In the genomic region with DNA sequence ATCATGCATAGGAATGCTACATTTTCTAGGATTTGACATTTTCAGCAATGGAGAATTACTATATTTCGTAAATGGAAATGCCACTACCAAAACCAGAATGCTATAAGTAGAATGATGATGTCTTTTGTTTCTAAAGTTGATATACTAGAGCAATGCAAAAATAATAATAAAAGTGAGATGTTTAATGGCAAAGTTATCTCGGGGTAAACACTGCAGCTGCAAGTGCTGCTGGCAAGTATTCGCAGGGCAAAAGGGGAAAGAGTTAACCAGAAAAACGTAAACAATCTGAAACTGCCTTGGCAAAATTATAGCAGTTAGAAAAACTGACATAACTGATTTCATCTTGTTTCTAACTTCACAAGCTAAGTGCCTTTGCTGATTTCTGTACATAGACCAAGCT, we compare ENCODE assay signal across 33 cellular contexts. TPM values are rescaled to one million over a fixed set of nuclear protein-coding genes. Genes with fewer than 3 reads are reported as not detected.
"Had no signal": no experiment of that assay in that cellular context is flagged by ENCODE, and none has a peak within 500 bp of the region (broad histone marks: within the 10 kb centered on the region; RNA-seq: fewer than 3 reads in every experiment).

No MANE protein-coding gene starts in this region.

- H3K36me3 ChIP-seq: adrenal gland, ascending aorta, brain microvascular endothelial cell, breast epithelium, cardiac muscle cell had no signal

- H3K27ac ChIP-seq: adrenal gland, ascending aorta, body of pancreas, brain microvascular endothelial cell, breast epithelium, cardiac muscle cell had no signal

- H3K4me1 ChIP-seq: adrenal gland, ascending aorta, body of pancreas, breast epithelium had no signal

- DNase-seq: activated effector memory CD4-positive, alpha-beta T cell treated with Interleukin-2 at 50 U/mL for 16 hours; activated gamma-delta T cell; activated gamma-delta T cell treated with Interleukin-2 at 50 U/mL for 16 hours; activated naive CD4-positive, alpha-beta T cell; activated naive CD4-positive, alpha-beta T cell treated with anti-CD3 and anti-CD28 coated beads for 36 hours; activated naive CD4-positive, alpha-beta T cell treated with anti-CD3 and anti-CD28 coated beads, Interleukin-2, amount 10 ng/mL, durations not matched to agents 7 days and 5 days; activated naive CD4-positive, alpha-beta T cell treated with anti-CD3 and anti-CD28 coated beads, Interleukin-2, amount 50 U/mL, for 16 hours; activated naive CD4-positive, alpha-beta T cell treated with Interleukin-2 at 50 U/mL for 16 hours; activated naive CD8-positive, alpha-beta T cell treated with anti-CD3 and anti-CD28 coated beads for 36 hours; activated naive CD8-positive, alpha-beta T cell treated with anti-CD3 and anti-CD28 coated beads, Interleukin-2, amount 10 ng/mL, durations not matched to agents 7 days and 5 days; activated naive CD8-positive, alpha-beta T cell treated with anti-CD3 and anti-CD28 coated beads, Interleukin-2, amount 50 U/mL, for 24 hours; activated T-cell treated with anti-CD3 and anti-CD28 coated beads, Interleukin-2, amount 50 U/mL, for 1 hour; activated T-cell treated with anti-CD3 and anti-CD28 coated beads, Interleukin-2, amount 50 U/mL, for 24 hours; activated T-cell treated with anti-CD3 and anti-CD28 coated beads, Interleukin-2, amount 50 U/mL, for 4 hours; activated T-cell treated with anti-CD3 and anti-CD28 coated beads, Interleukin-2, amount 50 U/mL, for 48 hours; activated T-cell treated with anti-CD3 and anti-CD28 coated beads, Interleukin-2, amount 50 U/mL, for 72 hours; adrenal gland; amniotic stem cell; amygdala; anterior cingulate cortex; aorta; body of pancreas; brain microvascular endothelial cell; caudate nucleus; central memory CD4-positive, alpha-beta T cell; cerebellar nuclear complex had no signal

- H3K4me3 ChIP-seq: adrenal gland, ascending aorta, body of pancreas, breast epithelium, cardiac muscle cell had no signal

- H3K9me3 ChIP-seq: adrenal gland, ascending aorta, breast epithelium had no signal

- H3K27me3 ChIP-seq: adrenal gland, ascending aorta, body of pancreas, brain microvascular endothelial cell, breast epithelium, cardiac muscle cell had no signal

- ATAC-seq: activated naive CD4-positive, alpha-beta T cell treated with anti-CD3 and anti-CD28 coated beads, Interleukin-2, amount 50 U/mL, for 72 hours; activated naive CD8-positive, alpha-beta T cell treated with anti-CD3 and anti-CD28 coated beads, Interleukin-2, amount 50 U/mL, for 24 hours; activated T-cell treated with anti-CD3 and anti-CD28 coated beads, Interleukin-2, amount 50 U/mL, for 4 hours; activated T-cell treated with anti-CD3 and anti-CD28 coated beads, Interleukin-2, amount 50 U/mL, for 72 hours; activated T-helper 17 cell treated with anti-CD3 and anti-CD28 coated beads, Interleukin-2, amount 50 U/mL, for 72 hours; body of pancreas had no signal

RNA-seq across cellular contexts. Expression of gene FILIP1, which starts 45.5 kb away (rescaled TPM):
- total RNA-seq: activated naive CD4-positive, alpha-beta T cell treated with anti-CD3 and anti-CD28 coated beads for 36 hours; activated naive CD4-positive, alpha-beta T cell treated with anti-CD3 and anti-CD28 coated beads, Interleukin-2, amount 50 U/mL, for 72 hours; activated naive CD8-positive, alpha-beta T cell treated with anti-CD3 and anti-CD28 coated beads for 36 hours; activated naive CD8-positive, alpha-beta T cell treated with anti-CD3 and anti-CD28 coated beads, Interleukin-2, amount 10 ng/mL, durations not matched to agents 7 days and 5 days; activated T-helper 1 cell treated with anti-CD3 and anti-CD28 coated beads, Interleukin-12 subunit alpha, Interleukin-12 subunit beta, Interleukin-2, Interleukin-4 antibody, amounts not matched to agents 30 ng/mL and 10 ng/mL and 1 ng/mL, durations not matched to agents 14 hours and 24 hours and 36 hours; activated T-helper 17 cell treated with anti-CD3 and anti-CD28 coated beads, Interleukin-2, amount 50 U/mL, for 72 hours; activated T-helper 2 cell treated with anti-CD3 and anti-CD28 coated beads, Interferon-gamma antibody, Interleukin-2, Interleukin-4, amounts not matched to agents 10 μg/mL and 5 μg/mL and 100 μg/mL, durations not matched to agents 14 hours and 24 hours and 36 hours had no signal
